In the genomic region with DNA sequence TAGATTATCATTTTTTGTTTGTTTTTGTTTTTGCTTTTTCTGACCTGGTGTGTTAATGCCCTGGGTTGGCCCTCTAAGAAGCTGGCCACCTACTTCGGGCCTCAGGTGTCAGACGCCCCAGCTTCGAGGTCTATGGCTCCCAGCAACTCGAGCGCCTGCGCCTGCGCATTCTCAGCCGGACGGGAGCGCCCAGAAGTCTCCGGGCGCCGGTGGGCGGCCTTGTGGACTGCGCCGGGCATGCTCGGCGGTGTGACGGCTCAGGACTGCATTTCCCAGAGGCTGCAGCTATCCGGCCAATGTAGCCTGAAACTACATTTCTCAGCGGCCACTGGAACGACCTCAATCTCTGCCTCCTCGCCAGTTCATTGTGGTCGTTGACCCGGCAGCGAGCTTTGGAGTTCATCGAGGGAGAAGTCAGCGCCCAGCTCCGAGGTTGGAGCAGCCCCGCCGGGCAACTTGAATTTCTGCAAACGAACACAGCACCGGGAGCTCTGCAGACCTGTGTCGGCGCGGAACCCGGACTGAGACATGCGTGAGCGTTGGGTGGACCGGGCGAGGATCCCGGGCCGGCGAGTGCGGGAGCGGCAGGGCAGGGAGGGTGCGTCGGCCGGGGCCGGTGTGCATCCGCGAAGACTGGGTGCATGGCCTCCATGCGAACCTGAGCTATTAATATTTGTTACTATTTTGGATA, we compare ENCODE assay signal across 8 cellular contexts. TPM values are rescaled to one million over a fixed set of nuclear protein-coding genes. Genes with fewer than 3 reads are reported as not detected.
DNase-seq lines count a peak whose midpoint lies in the region; ATAC-seq, FAIRE-seq and TF ChIP-seq lines count a peak whose summit lies in the region.

Gene ZNF30, plus strand, starts transcription at position 219 of the 691 bp plus-strand sequence. CDS start 3,045 bp downstream, outside the sequence.

- peak; percentile 97 for ATAC-seq in HG02798 (IDR thresholded peaks at IDR 0.05; ENCODE audit: poor library complexity, unreplicated experiment)
- peak; percentile 99 for ATAC-seq in activated CD4-positive, CD25-positive, alpha-beta regulatory T cell treated with anti-CD3 and anti-CD28 coated beads, Interleukin-2, amount 50 U/mL, for 24 hours
- ATAC-seq in GM21717 (IDR thresholded peaks at IDR 0.05; ENCODE audit: unreplicated experiment) = no peak

- H3K4me2 ChIP-seq in keratinocyte (ENCODE audit: control insufficient read depth, extremely low read depth, insufficient read depth, low read depth, low read length) = peak within 1 kb of the TSS; percentile 92

- H3K27ac ChIP-seq in keratinocyte (ENCODE audit: control insufficient read depth, insufficient read depth, low read length) = peak within 1 kb of the TSS; percentile 49

- no peaks in the 10 kb centered on the region for H3K9me3 ChIP-seq in keratinocyte (ENCODE audit: control insufficient read depth, low read depth, low read length)

- H2AFZ ChIP-seq in keratinocyte (ENCODE audit: control insufficient read depth, low read length) = peak within 1 kb of the TSS; percentile 99

- DNase-seq in GM12891 (ENCODE audit: insufficient read length, low spot score) (peak; percentile 95), NCI-H2029 treated with DMSO at 0.1 percent for 48 hours (lab: John Stamatoyannopoulos, UW) (peak; percentile 72), cerebellar cortex (ENCODE audit: low spot score) (peak; percentile 93), keratinocyte (ENCODE audit: low read depth, low spot score) (no peak)
- DNase-seq in stimulated activated CD4-positive, alpha-beta T cell treated with anti-CD3 and anti-CD28 coated beads, Interleukin-12 subunit alpha, Interleukin-12 subunit beta, amount 100 ng/mL, for 48 hours (ENCODE audit: low read depth in 2 of 3, low spot score in 1 of 3) = peak; percentile 67 to 80 (median 76)

- H3K9ac ChIP-seq in keratinocyte (ENCODE audit: control insufficient read depth, extremely low read depth, insufficient read depth, low read length) = peak within 1 kb of the TSS; percentile 79

- peaks cover 4% of the 10 kb centered on the region for H3K4me1 ChIP-seq in keratinocyte (ENCODE audit: control insufficient read depth, extremely low read depth, insufficient read depth, low read length)

- TF ChIP-seq CTCF in keratinocyte (optimal IDR thresholded peaks at IDR 0.05 in 1 of 3, IDR thresholded peaks at IDR 0.05 in 1 of 3, conservative IDR thresholded peaks at IDR 0.05 in 1 of 3; ENCODE audit: extremely low read depth in 1 of 3, insufficient read depth in 2 of 3, low read length in 3 of 3) = no peak

- H3K27me3 ChIP-seq in keratinocyte (ENCODE audit: control insufficient read depth, extremely low read depth, insufficient read depth, low read length) = no peaks in the 10 kb centered on the region

- FAIRE-seq in GM12891 (lab: Jason Lieb, UNC) = peak; percentile 87
- FAIRE-seq in keratinocyte (lab: Jason Lieb, UNC) = peak; percentile 26

- no peaks in the 10 kb centered on the region for H4K20me1 ChIP-seq in keratinocyte (ENCODE audit: control insufficient read depth, extremely low read depth, insufficient read depth, low read length)

- dilution Hi-C loops in keratinocyte (cut with MboI; ENCODE audit: extremely low pct_ligation_motif_present, low sequenced_read_pairs) = no loop called here

- peaks cover 0 to 2% of the 10 kb centered on the region in 2 experiments for H3K36me3 ChIP-seq in keratinocyte (ENCODE audit: control insufficient read depth in 2 of 2, extremely low read depth in 1 of 2, insufficient read depth in 2 of 2, low read length in 2 of 2)

- peaks cover 7% of the 10 kb centered on the region for H3K79me2 ChIP-seq in keratinocyte (ENCODE audit: control insufficient read depth, insufficient read depth, low read length)

- H3K9me1 ChIP-seq in keratinocyte (ENCODE audit: control insufficient read depth, extremely low read depth, insufficient read depth, low read length) = no peaks in the 10 kb centered on the region

- H3K4me3 ChIP-seq in keratinocyte (ENCODE audit: control insufficient read depth in 2 of 3, extremely low read depth in 1 of 3, insufficient read depth in 2 of 3, low read depth in 1 of 3, low read length in 3 of 3) = peak within 1 kb of the TSS; percentile 51 to 98 (median 81)

- TF ChIP-seq POLR2A in GM12891 (IDR thresholded peaks at IDR 0.05; ENCODE audit: low read depth, low read length) = no peak

TF ChIP-seq in GM12891, 5 proteins besides CTCF, POLR2A, EP300 and RAD21:
- TF ChIP-seq SPI1 (IDR thresholded peaks at IDR 0.05; ENCODE audit: low read depth, low read length) (no peak), PAX5 (IDR thresholded peaks at IDR 0.05; ENCODE audit: insufficient read depth, low read length, severe bottlenecking) (no peak), POU2F2 (IDR thresholded peaks at IDR 0.05; ENCODE audit: low read depth, low read length) (no peak), TAF1 (IDR thresholded peaks at IDR 0.05; ENCODE audit: low read depth, low read length) (no peak), POLR2AphosphoS5 (IDR thresholded peaks at IDR 0.05; ENCODE audit: low read depth, low read length) (no peak)

RNA-seq across cellular contexts. Expression of gene ZNF30, which starts in this region (rescaled TPM):
- polyA plus RNA-seq in GM12891 (2012; ENCODE audit: low read depth, missing spikeins) = 1.0 TPM
- polyA plus RNA-seq in keratinocyte = 2.8 to 4.6 TPM (median 4.1 TPM) in 3 replicates
- polyA plus RNA-seq in keratinocyte (2011; ENCODE audit: low read depth) = 1.2 TPM
- polyA plus RNA-seq in keratinocyte (2011; cell fraction: cytosol; rRNA removed) = 1.8 and 3.2 TPM in 2 replicates
- 5.0 and 5.9 TPM in 2 replicates for polyA plus RNA-seq in keratinocyte (2011; cell fraction: nucleus; rRNA removed)
- 2.3 and 2.7 TPM in 2 replicates for polyA plus RNA-seq in keratinocyte (2012; ENCODE audit: low replicate concordance)
- polyA minus RNA-seq in keratinocyte = 1.1 to 4.4 TPM (median 2.9 TPM) in 3 replicates
- 1.7 TPM for polyA minus RNA-seq in keratinocyte (2011; cell fraction: cytosol; rRNA and poly(A)+ RNA removed)
- 3.3 and 4.3 TPM in 2 replicates for polyA minus RNA-seq in keratinocyte (2011; cell fraction: nucleus; rRNA and poly(A)+ RNA removed)
